ENCODE assay signal across 1 cellular context in the genomic region with DNA sequence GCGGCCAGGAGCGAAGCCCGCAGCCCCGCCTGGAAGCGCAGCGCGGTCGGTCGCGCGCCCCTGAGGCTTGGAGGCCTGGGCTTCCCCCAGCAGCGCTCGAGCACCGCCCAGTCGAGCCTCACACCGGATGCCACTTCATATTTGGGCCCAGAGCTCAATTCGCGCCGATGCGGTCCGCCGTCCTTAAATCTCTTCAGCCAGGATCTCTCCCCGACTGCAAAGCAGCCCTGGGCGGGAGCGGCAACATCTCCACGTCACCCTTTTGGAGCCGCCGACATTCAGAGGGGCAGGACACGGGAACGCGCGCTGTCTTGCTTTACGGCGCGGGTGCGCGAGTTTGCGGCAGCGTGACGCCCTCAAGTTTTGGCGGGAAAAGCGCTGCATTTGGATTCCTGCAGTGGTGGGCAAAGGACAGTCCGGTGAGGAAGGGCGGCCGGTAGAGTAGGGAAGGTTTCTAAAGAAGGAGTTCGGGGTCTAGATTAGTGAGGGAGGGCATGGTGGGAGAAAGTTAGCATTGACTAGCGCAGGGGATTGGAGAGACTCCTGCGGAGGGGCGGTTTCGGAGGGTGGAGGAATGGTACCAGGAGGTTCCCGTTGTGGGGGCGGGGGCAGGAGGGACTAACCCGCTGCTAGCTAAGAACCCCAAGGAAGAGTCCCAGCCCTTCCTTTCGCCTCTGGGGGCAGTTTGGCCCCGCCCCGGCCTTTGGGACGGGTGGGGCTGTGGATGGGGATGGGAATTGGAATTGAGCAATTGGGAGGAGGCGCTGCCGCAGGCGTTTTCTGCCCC.
TF ChIP-seq lines count a peak whose summit lies in the region.

No MANE protein-coding gene starts in this region.

TF ChIP-seq in WTC11, 78 proteins besides CTCF, POLR2A, EP300 and RAD21 (continued from another document and continues in another):
- TF ChIP-seq, protein P1, sequence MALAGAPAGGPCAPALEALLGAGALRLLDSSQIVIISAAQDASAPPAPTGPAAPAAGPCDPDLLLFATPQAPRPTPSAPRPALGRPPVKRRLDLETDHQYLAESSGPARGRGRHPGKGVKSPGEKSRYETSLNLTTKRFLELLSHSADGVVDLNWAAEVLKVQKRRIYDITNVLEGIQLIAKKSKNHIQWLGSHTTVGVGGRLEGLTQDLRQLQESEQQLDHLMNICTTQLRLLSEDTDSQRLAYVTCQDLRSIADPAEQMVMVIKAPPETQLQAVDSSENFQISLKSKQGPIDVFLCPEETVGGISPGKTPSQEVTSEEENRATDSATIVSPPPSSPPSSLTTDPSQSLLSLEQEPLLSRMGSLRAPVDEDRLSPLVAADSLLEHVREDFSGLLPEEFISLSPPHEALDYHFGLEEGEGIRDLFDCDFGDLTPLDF (CRISPR knock-in tag; IDR thresholded peaks at IDR 0.05): 0 out of 2 replicates have a peak, but pooled peaks have one; percentile 70
- TF ChIP-seq, protein P2, sequence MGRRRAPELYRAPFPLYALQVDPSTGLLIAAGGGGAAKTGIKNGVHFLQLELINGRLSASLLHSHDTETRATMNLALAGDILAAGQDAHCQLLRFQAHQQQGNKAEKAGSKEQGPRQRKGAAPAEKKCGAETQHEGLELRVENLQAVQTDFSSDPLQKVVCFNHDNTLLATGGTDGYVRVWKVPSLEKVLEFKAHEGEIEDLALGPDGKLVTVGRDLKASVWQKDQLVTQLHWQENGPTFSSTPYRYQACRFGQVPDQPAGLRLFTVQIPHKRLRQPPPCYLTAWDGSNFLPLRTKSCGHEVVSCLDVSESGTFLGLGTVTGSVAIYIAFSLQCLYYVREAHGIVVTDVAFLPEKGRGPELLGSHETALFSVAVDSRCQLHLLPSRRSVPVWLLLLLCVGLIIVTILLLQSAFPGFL (CRISPR knock-in tag; IDR thresholded peaks at IDR 0.05; ENCODE audit: borderline replicate concordance): 0 out of 2 replicates have a peak, but pooled peaks have one; percentile 31
- TF ChIP-seq, protein P3, sequence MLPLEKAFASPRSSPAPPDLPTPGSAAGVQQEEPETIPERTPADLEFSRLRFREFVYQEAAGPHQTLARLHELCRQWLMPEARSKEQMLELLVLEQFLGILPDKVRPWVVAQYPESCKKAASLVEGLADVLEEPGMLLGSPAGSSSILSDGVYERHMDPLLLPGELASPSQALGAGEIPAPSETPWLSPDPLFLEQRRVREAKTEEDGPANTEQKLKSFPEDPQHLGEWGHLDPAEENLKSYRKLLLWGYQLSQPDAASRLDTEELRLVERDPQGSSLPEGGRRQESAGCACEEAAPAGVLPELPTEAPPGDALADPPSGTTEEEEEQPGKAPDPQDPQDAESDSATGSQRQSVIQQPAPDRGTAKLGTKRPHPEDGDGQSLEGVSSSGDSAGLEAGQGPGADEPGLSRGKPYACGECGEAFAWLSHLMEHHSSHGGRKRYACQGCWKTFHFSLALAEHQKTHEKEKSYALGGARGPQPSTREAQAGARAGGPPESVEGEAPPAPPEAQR (CRISPR knock-in tag; IDR thresholded peaks at IDR 0.05): no peak
- TF ChIP-seq CREM (CRISPR knock-in tag; IDR thresholded peaks at IDR 0.05) (peak; percentile 93), NR3C1 (CRISPR knock-in tag; conservative IDR thresholded peaks at IDR 0.05; ENCODE audit: low read depth) (0 out of 2 replicates have a peak, but pooled peaks have one; percentile 45), TEAD1 (CRISPR knock-in tag; IDR thresholded peaks at IDR 0.05) (peak; percentile 99), NR1H2 (CRISPR knock-in tag; IDR thresholded peaks at IDR 0.05) (no peak), GRHL2 (CRISPR knock-in tag; IDR thresholded peaks at IDR 0.05; ENCODE audit: insufficient replicate concordance, severe bottlenecking) (no peak), ZNF263 (CRISPR knock-in tag; IDR thresholded peaks at IDR 0.05; ENCODE audit: low read depth) (no peak; the same call in 1 of the 2 replicates), JUN (CRISPR knock-in tag; IDR thresholded peaks at IDR 0.05) (peak; percentile 60; the same call in 1 of the 2 replicates), NR2C2 (CRISPR knock-in tag; IDR thresholded peaks at IDR 0.05) (no peak), NFYB (CRISPR knock-in tag; conservative IDR thresholded peaks at IDR 0.05; ENCODE audit: low read depth) (peak; percentile 40; the same call in 1 of the 2 replicates), HMGA2 (CRISPR knock-in tag; IDR thresholded peaks at IDR 0.05) (no peak; the same call in 1 of the 2 replicates), SMAD3 (CRISPR knock-in tag; IDR thresholded peaks at IDR 0.05; ENCODE audit: borderline replicate concordance) (0 out of 2 replicates have a peak, but pooled peaks have one; percentile 88), TEAD4 (CRISPR knock-in tag; IDR thresholded peaks at IDR 0.05) (no peak; the same call in 1 of the 2 replicates), GABPB1 (CRISPR knock-in tag; IDR thresholded peaks at IDR 0.05) (peak; percentile 84), ZBTB21 (CRISPR knock-in tag; IDR thresholded peaks at IDR 0.05; ENCODE audit: borderline replicate concordance) (peak; percentile 95; the same call in 1 of the 2 replicates), TCF7 (CRISPR knock-in tag; IDR thresholded peaks at IDR 0.05; ENCODE audit: low read depth) (peak; percentile 80; the same call in 1 of the 2 replicates), ESRRA (CRISPR knock-in tag; IDR thresholded peaks at IDR 0.05; ENCODE audit: borderline replicate concordance) (peak; percentile 77; the same call in 1 of the 2 replicates), PRRX2 (CRISPR knock-in tag; IDR thresholded peaks at IDR 0.05) (no peak), ZNF396 (CRISPR knock-in tag; IDR thresholded peaks at IDR 0.05; ENCODE audit: borderline replicate concordance) (no peak), NFATC4 (CRISPR knock-in tag; IDR thresholded peaks at IDR 0.05) (0 out of 2 replicates have a peak, but pooled peaks have one; percentile 62), OVOL2 (CRISPR knock-in tag; IDR thresholded peaks at IDR 0.05; ENCODE audit: borderline replicate concordance) (no peak), ZNF138 (CRISPR knock-in tag; conservative IDR thresholded peaks at IDR 0.05) (peak; percentile 88; the same call in 1 of the 2 replicates), KAT7 (CRISPR knock-in tag; IDR thresholded peaks at IDR 0.05; ENCODE audit: borderline replicate concordance) (no peak), ZNF219 (CRISPR knock-in tag; IDR thresholded peaks at IDR 0.05; ENCODE audit: borderline replicate concordance) (0 out of 2 replicates have a peak, but pooled peaks have one; percentile 82), GTF2I (CRISPR knock-in tag; conservative IDR thresholded peaks at IDR 0.05) (no peak), FOXK1 (CRISPR knock-in tag; IDR thresholded peaks at IDR 0.05) (peak; percentile 94), MYBL2 (CRISPR knock-in tag; IDR thresholded peaks at IDR 0.05) (peak; percentile 96; the same call in 1 of the 2 replicates), RELA (CRISPR knock-in tag; IDR thresholded peaks at IDR 0.05; ENCODE audit: borderline replicate concordance) (no peak)
- TF ChIP-seq, protein P4, sequence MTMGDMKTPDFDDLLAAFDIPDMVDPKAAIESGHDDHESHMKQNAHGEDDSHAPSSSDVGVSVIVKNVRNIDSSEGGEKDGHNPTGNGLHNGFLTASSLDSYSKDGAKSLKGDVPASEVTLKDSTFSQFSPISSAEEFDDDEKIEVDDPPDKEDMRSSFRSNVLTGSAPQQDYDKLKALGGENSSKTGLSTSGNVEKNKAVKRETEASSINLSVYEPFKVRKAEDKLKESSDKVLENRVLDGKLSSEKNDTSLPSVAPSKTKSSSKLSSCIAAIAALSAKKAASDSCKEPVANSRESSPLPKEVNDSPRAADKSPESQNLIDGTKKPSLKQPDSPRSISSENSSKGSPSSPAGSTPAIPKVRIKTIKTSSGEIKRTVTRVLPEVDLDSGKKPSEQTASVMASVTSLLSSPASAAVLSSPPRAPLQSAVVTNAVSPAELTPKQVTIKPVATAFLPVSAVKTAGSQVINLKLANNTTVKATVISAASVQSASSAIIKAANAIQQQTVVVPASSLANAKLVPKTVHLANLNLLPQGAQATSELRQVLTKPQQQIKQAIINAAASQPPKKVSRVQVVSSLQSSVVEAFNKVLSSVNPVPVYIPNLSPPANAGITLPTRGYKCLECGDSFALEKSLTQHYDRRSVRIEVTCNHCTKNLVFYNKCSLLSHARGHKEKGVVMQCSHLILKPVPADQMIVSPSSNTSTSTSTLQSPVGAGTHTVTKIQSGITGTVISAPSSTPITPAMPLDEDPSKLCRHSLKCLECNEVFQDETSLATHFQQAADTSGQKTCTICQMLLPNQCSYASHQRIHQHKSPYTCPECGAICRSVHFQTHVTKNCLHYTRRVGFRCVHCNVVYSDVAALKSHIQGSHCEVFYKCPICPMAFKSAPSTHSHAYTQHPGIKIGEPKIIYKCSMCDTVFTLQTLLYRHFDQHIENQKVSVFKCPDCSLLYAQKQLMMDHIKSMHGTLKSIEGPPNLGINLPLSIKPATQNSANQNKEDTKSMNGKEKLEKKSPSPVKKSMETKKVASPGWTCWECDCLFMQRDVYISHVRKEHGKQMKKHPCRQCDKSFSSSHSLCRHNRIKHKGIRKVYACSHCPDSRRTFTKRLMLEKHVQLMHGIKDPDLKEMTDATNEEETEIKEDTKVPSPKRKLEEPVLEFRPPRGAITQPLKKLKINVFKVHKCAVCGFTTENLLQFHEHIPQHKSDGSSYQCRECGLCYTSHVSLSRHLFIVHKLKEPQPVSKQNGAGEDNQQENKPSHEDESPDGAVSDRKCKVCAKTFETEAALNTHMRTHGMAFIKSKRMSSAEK (CRISPR knock-in tag; IDR thresholded peaks at IDR 0.05; ENCODE audit: borderline replicate concordance): peak; percentile 52; the same call in 1 of the 2 replicates
- TF ChIP-seq, protein P5, sequence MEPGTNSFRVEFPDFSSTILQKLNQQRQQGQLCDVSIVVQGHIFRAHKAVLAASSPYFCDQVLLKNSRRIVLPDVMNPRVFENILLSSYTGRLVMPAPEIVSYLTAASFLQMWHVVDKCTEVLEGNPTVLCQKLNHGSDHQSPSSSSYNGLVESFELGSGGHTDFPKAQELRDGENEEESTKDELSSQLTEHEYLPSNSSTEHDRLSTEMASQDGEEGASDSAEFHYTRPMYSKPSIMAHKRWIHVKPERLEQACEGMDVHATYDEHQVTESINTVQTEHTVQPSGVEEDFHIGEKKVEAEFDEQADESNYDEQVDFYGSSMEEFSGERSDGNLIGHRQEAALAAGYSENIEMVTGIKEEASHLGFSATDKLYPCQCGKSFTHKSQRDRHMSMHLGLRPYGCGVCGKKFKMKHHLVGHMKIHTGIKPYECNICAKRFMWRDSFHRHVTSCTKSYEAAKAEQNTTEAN (CRISPR knock-in tag; IDR thresholded peaks at IDR 0.05): peak; percentile 94
- TF ChIP-seq, protein P6, sequence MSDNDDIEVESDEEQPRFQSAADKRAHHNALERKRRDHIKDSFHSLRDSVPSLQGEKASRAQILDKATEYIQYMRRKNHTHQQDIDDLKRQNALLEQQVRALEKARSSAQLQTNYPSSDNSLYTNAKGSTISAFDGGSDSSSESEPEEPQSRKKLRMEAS (CRISPR knock-in tag; IDR thresholded peaks at IDR 0.05): peak; percentile 95
- TF ChIP-seq, protein P7, sequence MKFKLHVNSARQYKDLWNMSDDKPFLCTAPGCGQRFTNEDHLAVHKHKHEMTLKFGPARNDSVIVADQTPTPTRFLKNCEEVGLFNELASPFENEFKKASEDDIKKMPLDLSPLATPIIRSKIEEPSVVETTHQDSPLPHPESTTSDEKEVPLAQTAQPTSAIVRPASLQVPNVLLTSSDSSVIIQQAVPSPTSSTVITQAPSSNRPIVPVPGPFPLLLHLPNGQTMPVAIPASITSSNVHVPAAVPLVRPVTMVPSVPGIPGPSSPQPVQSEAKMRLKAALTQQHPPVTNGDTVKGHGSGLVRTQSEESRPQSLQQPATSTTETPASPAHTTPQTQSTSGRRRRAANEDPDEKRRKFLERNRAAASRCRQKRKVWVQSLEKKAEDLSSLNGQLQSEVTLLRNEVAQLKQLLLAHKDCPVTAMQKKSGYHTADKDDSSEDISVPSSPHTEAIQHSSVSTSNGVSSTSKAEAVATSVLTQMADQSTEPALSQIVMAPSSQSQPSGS (CRISPR knock-in tag; IDR thresholded peaks at IDR 0.05; ENCODE audit: borderline replicate concordance, low read depth): 0 out of 2 replicates have a peak, but pooled peaks have one; percentile 75
- TF ChIP-seq, protein P8, sequence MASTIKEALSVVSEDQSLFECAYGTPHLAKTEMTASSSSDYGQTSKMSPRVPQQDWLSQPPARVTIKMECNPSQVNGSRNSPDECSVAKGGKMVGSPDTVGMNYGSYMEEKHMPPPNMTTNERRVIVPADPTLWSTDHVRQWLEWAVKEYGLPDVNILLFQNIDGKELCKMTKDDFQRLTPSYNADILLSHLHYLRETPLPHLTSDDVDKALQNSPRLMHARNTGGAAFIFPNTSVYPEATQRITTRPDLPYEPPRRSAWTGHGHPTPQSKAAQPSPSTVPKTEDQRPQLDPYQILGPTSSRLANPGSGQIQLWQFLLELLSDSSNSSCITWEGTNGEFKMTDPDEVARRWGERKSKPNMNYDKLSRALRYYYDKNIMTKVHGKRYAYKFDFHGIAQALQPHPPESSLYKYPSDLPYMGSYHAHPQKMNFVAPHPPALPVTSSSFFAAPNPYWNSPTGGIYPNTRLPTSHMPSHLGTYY (CRISPR knock-in tag; IDR thresholded peaks at IDR 0.05): peak; percentile 45; the same call in 1 of the 2 replicates
- TF ChIP-seq, protein P9, sequence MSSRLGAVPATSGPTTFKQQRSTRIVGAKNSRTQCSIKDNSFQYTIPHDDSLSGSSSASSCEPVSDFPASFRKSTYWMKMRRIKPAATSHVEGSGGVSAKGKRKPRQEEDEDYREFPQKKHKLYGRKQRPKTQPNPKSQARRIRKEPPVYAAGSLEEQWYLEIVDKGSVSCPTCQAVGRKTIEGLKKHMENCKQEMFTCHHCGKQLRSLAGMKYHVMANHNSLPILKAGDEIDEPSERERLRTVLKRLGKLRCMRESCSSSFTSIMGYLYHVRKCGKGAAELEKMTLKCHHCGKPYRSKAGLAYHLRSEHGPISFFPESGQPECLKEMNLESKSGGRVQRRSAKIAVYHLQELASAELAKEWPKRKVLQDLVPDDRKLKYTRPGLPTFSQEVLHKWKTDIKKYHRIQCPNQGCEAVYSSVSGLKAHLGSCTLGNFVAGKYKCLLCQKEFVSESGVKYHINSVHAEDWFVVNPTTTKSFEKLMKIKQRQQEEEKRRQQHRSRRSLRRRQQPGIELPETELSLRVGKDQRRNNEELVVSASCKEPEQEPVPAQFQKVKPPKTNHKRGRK (CRISPR knock-in tag; IDR thresholded peaks at IDR 0.05; ENCODE audit: borderline replicate concordance): 0 out of 2 replicates have a peak, but pooled peaks have one; percentile 50
